In genomic region chr12:98275131-98275475, GRCh38 we compare ENCODE assay signal across 17 cellular contexts.
A peak's percentile ranks its signal among the peaks of the same experiment; 100 is the strongest.
DNase-seq lines count a peak whose midpoint lies in the region; ATAC-seq and TF ChIP-seq lines count a peak whose summit lies in the region.
"Had no signal": no experiment of that assay in that cellular context is flagged by ENCODE, and none has a peak within 500 bp of the region (broad histone marks: within the 10 kb centered on the region; RNA-seq: fewer than 3 reads in every experiment).

No MANE protein-coding gene starts in this region.

- H3K9me3 ChIP-seq in T-helper 17 cell (ENCODE audit: control insufficient read depth, low read length, poor library complexity, severe bottlenecking) (no peaks in the 10 kb centered on the region), endodermal cell (ENCODE audit: control insufficient read depth, low read length) (no peaks in the 10 kb centered on the region)
- H3K9me3 ChIP-seq: A549, adrenal gland had no signal

- peaks cover 21% of the 10 kb centered on the region for H3K27me3 ChIP-seq in endodermal cell (ENCODE audit: control insufficient read depth, insufficient read depth, low read length, poor library complexity, severe bottlenecking)
- H3K27me3 ChIP-seq: adrenal gland had no signal

- no peak for TF ChIP-seq CTCF in endodermal cell (conservative IDR thresholded peaks at IDR 0.05)

- H3K9ac ChIP-seq in endodermal cell (ENCODE audit: extremely low read depth, low read length, poor library complexity, severe bottlenecking) = no peak overlapping the region
- H3K9ac ChIP-seq: parathyroid adenoma had no signal

- DNase-seq in T-helper 2 cell (no peak), T-helper 17 cell (no peak), epidermal melanocyte (ENCODE audit: insufficient read length, low spot score) (no peak), endodermal cell (no peak)
- DNase-seq: activated CD8-positive, alpha-beta memory T cell treated with anti-CD3 and anti-CD28 coated beads, Interleukin-2, amount 50 U/mL, for 48 hours; adrenal gland; H7; NCI-H1930; stimulated activated CD4-positive, alpha-beta T cell treated with anti-CD3 and anti-CD28 coated beads, Interleukin-15, amount 100 ng/mL, for 24 hours had no signal

- no peaks in the 10 kb centered on the region for H3K9me3 Mint-ChIP-seq in endodermal cell

- H3K36me3 Mint-ChIP-seq in T-helper 17 cell (ENCODE audit: low read depth) = no peaks in the 10 kb centered on the region
- no peaks in the 10 kb centered on the region for H3K36me3 Mint-ChIP-seq in endodermal cell (ENCODE audit: low read depth)

- H3K4me3 Mint-ChIP-seq in T-helper 17 cell (no peak overlapping the region), endodermal cell (no peak overlapping the region)
- H3K4me3 Mint-ChIP-seq: IgD-negative memory B cell had no signal

- H3K4me1 Mint-ChIP-seq in T-helper 17 cell (no peaks in the 10 kb centered on the region), endodermal cell (peaks cover 2% of the 10 kb centered on the region)

- no peaks in the 10 kb centered on the region for H3K4me1 ChIP-seq in endodermal cell (ENCODE audit: control insufficient read depth, insufficient read depth, low read length)
- H3K4me1 ChIP-seq: A549, adrenal gland, parathyroid adenoma had no signal

- no peak overlapping the region for H3K4me3 ChIP-seq in endodermal cell (ENCODE audit: low read length)
- H3K4me3 ChIP-seq: A549, adrenal gland had no signal

- H3K27me3 Mint-ChIP-seq in T-helper 17 cell = peaks cover 20% of the 10 kb centered on the region
- H3K27me3 Mint-ChIP-seq in endodermal cell (ENCODE audit: insufficient read depth) = no peaks in the 10 kb centered on the region

- no peak overlapping the region for H3K27ac ChIP-seq in endodermal cell (ENCODE audit: low read depth, low read length)
- H3K27ac ChIP-seq: A549, adrenal gland, parathyroid adenoma, VCaP had no signal

- ATAC-seq in GM18505 (IDR thresholded peaks at IDR 0.05; ENCODE audit: unreplicated experiment) = peak; percentile 46
- peak; percentile 55 for ATAC-seq in GM19463 (IDR thresholded peaks at IDR 0.05; ENCODE audit: unreplicated experiment)
- peak; percentile 53 for ATAC-seq in HG02852 (IDR thresholded peaks at IDR 0.05; ENCODE audit: unreplicated experiment)
- peak; percentile 19 for ATAC-seq in HG03439 (IDR thresholded peaks at IDR 0.05; ENCODE audit: unreplicated experiment)
- no peak for ATAC-seq in T-helper 17 cell
- ATAC-seq: A549 had no signal

- H3K27ac Mint-ChIP-seq in T-helper 17 cell (no peak overlapping the region), endodermal cell (no peak overlapping the region)
- H3K27ac Mint-ChIP-seq: IgD-negative memory B cell had no signal

- 91 to 94% methylated on average over 1 to 4 of the region's 4 CpGs for WGBS in endodermal cell (ENCODE audit: insufficient coverage in 1 of 2, insufficient read length in 1 of 2), 2 experiments

- no peak for TF ChIP-seq POLR2A in GM18505 (IDR thresholded peaks at IDR 0.05; ENCODE audit: borderline replicate concordance, extremely low read depth, insufficient read depth, insufficient read length)

- H3K36me3 ChIP-seq in endodermal cell (ENCODE audit: control insufficient read depth, insufficient read depth, low read length) = no peaks in the 10 kb centered on the region
- H3K36me3 ChIP-seq: adrenal gland had no signal
